ENCODE assay signal across 30 cellular contexts in the genomic region with DNA sequence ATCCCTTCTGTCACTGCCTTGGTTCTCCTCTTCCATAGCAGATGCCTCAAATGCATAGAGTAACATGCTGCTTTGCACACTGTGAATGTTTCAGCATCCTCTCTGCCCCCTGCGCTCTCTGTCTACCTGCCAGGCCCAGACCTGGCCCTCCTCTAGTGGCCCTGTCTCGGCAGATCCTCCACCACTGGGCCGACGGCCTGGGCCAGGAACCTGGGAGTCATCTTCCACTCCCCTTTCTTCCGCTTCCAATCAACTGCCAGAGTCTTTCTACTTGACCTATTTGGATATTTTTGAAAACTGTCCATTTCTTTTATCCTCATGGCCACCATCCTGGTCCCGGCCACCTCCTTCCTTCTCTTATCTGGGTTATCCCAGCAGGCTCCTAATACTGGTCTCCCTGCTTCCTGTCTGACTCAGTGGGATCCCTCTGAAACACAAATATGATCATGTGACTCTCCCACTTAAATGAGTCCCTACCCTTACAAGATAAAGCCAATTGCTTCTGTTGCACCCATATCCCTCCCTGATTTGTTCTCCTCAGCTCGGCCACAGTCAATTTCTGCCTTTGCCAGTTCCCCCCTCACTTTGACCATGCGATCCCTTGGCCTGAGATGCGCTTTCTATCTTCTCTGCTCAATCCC. TPM values are rescaled to one million over a fixed set of nuclear protein-coding genes. Genes with fewer than 3 reads are reported as not detected.
DNase-seq lines count a peak whose midpoint lies in the region; ATAC-seq and TF ChIP-seq lines count a peak whose summit lies in the region.
"Had no signal": no experiment of that assay in that cellular context is flagged by ENCODE, and none has a peak within 500 bp of the region (broad histone marks: within the 10 kb centered on the region; RNA-seq: fewer than 3 reads in every experiment).

No MANE protein-coding gene starts in this region.

- TF ChIP-seq RAD21 in IMR-90 (IDR thresholded peaks at IDR 0.05; ENCODE audit: low read length) = no peak

- H2AK5ac ChIP-seq in IMR-90 (ENCODE audit: low read depth, low read length) (no peak overlapping the region), neuronal stem cell (ENCODE audit: low read depth, low read length) (no peak overlapping the region)

- H3K9me1 ChIP-seq in IMR-90 (ENCODE audit: insufficient read depth, low read length) = 0 out of 2 replicates have a peak, but pooled peaks cover 3% of the 10 kb centered on the region

- no peaks in the 10 kb centered on the region for H4K20me1 ChIP-seq in IMR-90 (ENCODE audit: insufficient read depth, low read length)

- CTCF ChIA-PET in IMR-90 (lab: Yijun Ruan, JAX) = no interaction called here

- H3K27ac ChIP-seq in IMR-90 (ENCODE audit: insufficient read depth, low read length) (no peak overlapping the region), neuronal stem cell (replicated peaks; ENCODE audit: low read length) (no peak overlapping the region), breast epithelium (no peak overlapping the region)
- H3K27ac ChIP-seq: parathyroid adenoma, PC-9, skin epidermis, thoracic aorta had no signal

- peak; percentile 25 for DNase-seq in EH (ENCODE audit: low read depth)
- DNase-seq in IMR-90 = peak; percentile 22
- peak; percentile 92 for DNase-seq in cerebellar cortex (ENCODE audit: low spot score)
- no peak for DNase-seq in neuronal stem cell (ENCODE audit: low spot score)
- DNase-seq in NCI-H1930 (lab: John Stamatoyannopoulos, UW) = no peak
- no peak for DNase-seq in breast epithelium (ENCODE audit: low spot score in 2 of 2)
- no peak for DNase-seq in T-helper 2 cell
- DNase-seq: activated CD4-positive, alpha-beta memory T cell treated with anti-CD3 and anti-CD28 coated beads for 36 hours; activated CD4-positive, CD25-positive, alpha-beta regulatory T cell treated with anti-CD3 and anti-CD28 coated beads, Interleukin-2, amount 50 U/mL, for 72 hours; activated naive CD4-positive, alpha-beta T cell; activated T-cell treated with anti-CD3 and anti-CD28 coated beads, Interleukin-2, amount 50 U/mL, for 72 hours; CD8-positive, alpha-beta T cell; effector memory CD4-positive, alpha-beta T cell; GDM1; GOT3; HFFc6; hypothalamus; KBM-7; NCI-H1105; NCI-H2029; NCI-H2227 treated with DMSO at 0.1 percent for 48 hours; NCI-H526; retina; SHP77; stimulated activated naive CD8-positive, alpha-beta T cell treated with anti-CD3 and anti-CD28 coated beads, Interleukin-15, Interleukin-2, amounts not matched to agents 100 U/mL and 50 U/mL, for 24 hours; T-helper 17 cell had no signal

- H2AFZ ChIP-seq in IMR-90 (replicated peaks; ENCODE audit: low read length, poor library complexity) = peak overlapping the region; percentile 59
- peak overlapping the region; percentile 46 for H2AFZ ChIP-seq in neuronal stem cell (ENCODE audit: low read length)
- H2AFZ ChIP-seq: parathyroid adenoma, PC-9 had no signal

- H3K4me3 ChIP-seq in IMR-90 (ENCODE audit: insufficient read depth, low read depth, low read length) (no peak overlapping the region), neuronal stem cell (ENCODE audit: low read length in 2 of 2) (no peak overlapping the region), breast epithelium (no peak overlapping the region)
- H3K4me3 ChIP-seq: PC-9, skin epidermis, thoracic aorta had no signal

- POLR2A ChIA-PET in IMR-90 (lab: Charles Lee; ENCODE audit: unreplicated experiment) = no interaction called here

- H4K8ac ChIP-seq in IMR-90 (ENCODE audit: low read depth in 2 of 2, low read length in 2 of 2) (peak overlapping the region in 1 of 2 experiments; percentile 62; a peak in 1 of 4 replicates), neuronal stem cell (ENCODE audit: low read depth, low read length) (no peak overlapping the region)

- no peaks in the 10 kb centered on the region for H3K9me3 ChIP-seq in IMR-90 (ENCODE audit: control insufficient read depth, insufficient read depth, low read length)
- no peaks in the 10 kb centered on the region for H3K9me3 ChIP-seq in neuronal stem cell (replicated peaks in 1 of 2; ENCODE audit: control insufficient read depth in 2 of 2, insufficient read depth in 1 of 2, low read depth in 1 of 2, low read length in 2 of 2)
- no peaks in the 10 kb centered on the region for H3K9me3 ChIP-seq in breast epithelium
- H3K9me3 ChIP-seq: thoracic aorta had no signal

- H2BK120ac ChIP-seq in IMR-90 (ENCODE audit: low read depth, low read length) (no peak overlapping the region), neuronal stem cell (ENCODE audit: low read depth, low read length) (no peak overlapping the region)

- dilution Hi-C loops in IMR-90 (cut with HindIII; ENCODE audit: low sequenced_read_pairs, unreplicated experiment) = no loop called here

- ATAC-seq in IMR-90 (ENCODE audit: low read depth) = no peak
- ATAC-seq: activated T-cell treated with anti-CD3 and anti-CD28 coated beads, Interleukin-2, amount 50 U/mL, for 72 hours; CD8-positive, alpha-beta T cell; stimulated activated naive CD8-positive, alpha-beta T cell treated with anti-CD3 and anti-CD28 coated beads, Interleukin-15, Interleukin-2, amounts not matched to agents 100 U/mL and 50 U/mL, for 24 hours; T-helper 17 cell had no signal

- H3K79me1 ChIP-seq in IMR-90 (ENCODE audit: low read depth in 1 of 2, low read length in 2 of 2) (peaks cover 10 to 16% of the 10 kb centered on the region in 2 experiments), neuronal stem cell (ENCODE audit: low read depth, low read length) (no peaks in the 10 kb centered on the region)

- H3K23ac ChIP-seq in IMR-90 (ENCODE audit: low read depth, low read length) (no peak overlapping the region; the same call in 1 of the 2 replicates), neuronal stem cell (ENCODE audit: low read depth, low read length, poor library complexity) (no peak overlapping the region)

- H2BK12ac ChIP-seq in neuronal stem cell (ENCODE audit: low read length) = no peak overlapping the region

- H4K91ac ChIP-seq in IMR-90 (ENCODE audit: insufficient read depth, low read depth, low read length) (no peak overlapping the region), neuronal stem cell (ENCODE audit: low read depth, low read length, poor library complexity) (no peak overlapping the region)

- intact Hi-C loops in IMR-90 (cut with micrococcal nuclease) (no loop called here), breast epithelium (cut with DNase I; ENCODE audit: low total_unique reads) (no loop called here)

- no peaks in the 10 kb centered on the region for H3K36me3 ChIP-seq in IMR-90 (ENCODE audit: control insufficient read depth, insufficient read depth, low read length)
- peaks cover under 1 to 4% of the 10 kb centered on the region in 2 donors for H3K36me3 ChIP-seq in neuronal stem cell (replicated peaks in 1 of 2; ENCODE audit: control insufficient read depth in 2 of 2, insufficient read depth in 2 of 2, low read length in 2 of 2)
- H3K36me3 ChIP-seq in breast epithelium = no peaks in the 10 kb centered on the region
- H3K36me3 ChIP-seq: thoracic aorta had no signal

- H3K27me3 ChIP-seq in IMR-90 (ENCODE audit: control insufficient read depth, insufficient read depth, low read length) (no peaks in the 10 kb centered on the region), neuronal stem cell (ENCODE audit: control insufficient read depth in 3 of 3, insufficient read depth in 3 of 3, low read depth in 1 of 3, low read length in 3 of 3) (peaks cover 0 to 7% (median 0%) of the 10 kb centered on the region in 3 experiments), breast epithelium (no peaks in the 10 kb centered on the region)

- BruUV-seq in IMR-90 (replicated peaks; lab: Mats Ljungman, UMichigan) = no TSS peak

- TF ChIP-seq CTCF in IMR-90 (conservative IDR thresholded peaks at IDR 0.05; ENCODE audit: low read depth, low read length) (no peak), breast epithelium (IDR thresholded peaks at IDR 0.05) (no peak)

- H3K4me2 ChIP-seq in IMR-90 (ENCODE audit: low read depth, low read length) (no peak overlapping the region), neuronal stem cell (ENCODE audit: insufficient read depth, low read length, poor library complexity, severe bottlenecking) (no peak overlapping the region)
- H3K4me2 ChIP-seq: PC-9 had no signal

- H2AK9ac ChIP-seq in IMR-90 (replicated peaks; ENCODE audit: low read depth, low read length, poor library complexity) = no peak overlapping the region

- in situ Hi-C loops in IMR-90 (cut with MboI; ENCODE audit: low sequenced_read_pairs) = no loop called here

- H3K18ac ChIP-seq in IMR-90 (ENCODE audit: low read depth, low read length) (no peak overlapping the region), neuronal stem cell (ENCODE audit: low read length) (no peak overlapping the region)

- H2BK5ac ChIP-seq in IMR-90 (ENCODE audit: low read depth, low read length, poor library complexity, severe bottlenecking) = no peak overlapping the region
- no peak overlapping the region for H2BK5ac ChIP-seq in neuronal stem cell (ENCODE audit: low read length)

- peaks cover 3% of the 10 kb centered on the region; the same call in 1 of the 2 replicates for H3K4me1 ChIP-seq in IMR-90 (ENCODE audit: control insufficient read depth, insufficient read depth, low read length)
- H3K4me1 ChIP-seq in neuronal stem cell (ENCODE audit: control insufficient read depth in 2 of 2, insufficient read depth in 1 of 2, low read depth in 1 of 2, low read length in 2 of 2) = peaks cover 3% of the 10 kb centered on the region in 2 donors
- H3K4me1 ChIP-seq in breast epithelium = peaks cover 0 to 6% of the 10 kb centered on the region in 2 donors

- H2BK20ac ChIP-seq in IMR-90 (ENCODE audit: low read depth, low read length) = no peak overlapping the region

- TF ChIP-seq POLR2A in IMR-90 (IDR thresholded peaks at IDR 0.05; ENCODE audit: low read depth, low read length) (no peak), breast epithelium (IDR thresholded peaks at IDR 0.05) (no peak)

- H3K4ac ChIP-seq in IMR-90 (ENCODE audit: low read depth, low read length) (no peak overlapping the region), neuronal stem cell (ENCODE audit: low read length) (no peak overlapping the region)

- H4K5ac ChIP-seq in IMR-90 (ENCODE audit: low read depth, low read length) = no peak overlapping the region

- H3K14ac ChIP-seq in IMR-90 (replicated peaks; ENCODE audit: low read depth, low read length) (no peak overlapping the region), neuronal stem cell (ENCODE audit: low read length) (no peak overlapping the region)

- H3K9ac ChIP-seq in IMR-90 (ENCODE audit: low read depth, low read length) (no peak overlapping the region), neuronal stem cell (ENCODE audit: low read depth, low read length, poor library complexity) (no peak overlapping the region)
- H3K9ac ChIP-seq: parathyroid adenoma had no signal

- 100% methylated on average over 2 of the region's 9 CpGs; no CpG with 5 or more reads in 1 of the 2 experiments for WGBS in IMR-90 (ENCODE audit: extremely low coverage in 2 of 2, insufficient read length in 1 of 2), 2 experiments
- no CpG with 5 or more reads among the region's 9 CpGs for WGBS in neuronal stem cell (ENCODE audit: extremely low coverage in 2 of 2, insufficient read length in 2 of 2, insufficient replicate concordance in 1 of 2), 2 donors

- H2BK15ac ChIP-seq in IMR-90 (ENCODE audit: low read depth, low read length) (no peak overlapping the region), neuronal stem cell (ENCODE audit: low read length) (peak overlapping the region; percentile 75)

- no peak overlapping the region for H3K56ac ChIP-seq in IMR-90 (ENCODE audit: extremely low read depth, insufficient read depth, low read length)

RNA-seq across cellular contexts. Expression of gene TAB1, which starts 3.3 kb away (rescaled TPM):
- 7.2 and 9.9 TPM in 2 replicates for total RNA-seq in IMR-90 (2012; rRNA removed)
- 18.8 and 26.0 TPM in 2 replicates for polyA plus RNA-seq in IMR-90 (2012; rRNA removed)
- polyA plus RNA-seq in IMR-90 (2012; cell fraction: cytosol; rRNA removed) = 32.3 and 42.2 TPM in 2 replicates
- 24.3 and 49.5 TPM in 2 replicates for polyA plus RNA-seq in IMR-90 (2012; cell fraction: nucleus; rRNA removed; ENCODE audit: low replicate concordance)
- 25.7 TPM for polyA plus RNA-seq in neuronal stem cell (2013, experiment 1 of 2)
- 24.2 TPM for polyA plus RNA-seq in neuronal stem cell (2013, experiment 2 of 2)
- total RNA-seq in breast epithelium = 10 to 100 TPM; 15.4 to 17.9 (median 16.0) TPM

RNA-seq across cellular contexts. Expression of gene SYNGR1, which starts 46.5 kb away (rescaled TPM):
- total RNA-seq in IMR-90 (2012; rRNA removed) (6.3 and 19.7 TPM in 2 replicates), breast epithelium (10 to 100 TPM in 2 of 3 donors, 1 to 10 TPM in 1; 6.9 to 22.3 (median 20.5) TPM)
- polyA plus RNA-seq in IMR-90 (2012; rRNA removed) = 81.5 and 82.8 TPM in 2 replicates
- polyA plus RNA-seq in IMR-90 (2012; cell fraction: cytosol; rRNA removed) = 12.5 and 103 TPM in 2 replicates
- polyA plus RNA-seq in IMR-90 (2012; cell fraction: nucleus; rRNA removed; ENCODE audit: low replicate concordance) = 69.4 and 179 TPM in 2 replicates
- polyA plus RNA-seq in neuronal stem cell (2013, experiment 1 of 2) = 27.7 TPM
- polyA plus RNA-seq in neuronal stem cell (2013, experiment 2 of 2) = 26.2 TPM
- total RNA-seq: activated CD4-positive, alpha-beta memory T cell treated with anti-CD3 and anti-CD28 coated beads for 36 hours had no signal

Comparison
In these comparisons a context has a peak if more than half of its experiments do, and no peak if none do; other contexts are left out.
1. DNase-seq: peak in EH (single experiment), IMR-90 (single experiment) and cerebellar cortex (single experiment); none in neuronal stem cell (single experiment), NCI-H1930 (0 of 2), breast epithelium (0 of 2) and T-helper 2 cell (0 of 5).